1 cellular context compared by ENCODE assay signal in genomic region chr17:75508122-75508719, GRCh38.
A peak's percentile ranks its signal among the peaks of the same experiment; 100 is the strongest.
TF ChIP-seq lines count a peak whose summit lies in the region.

No MANE protein-coding gene starts in this region.

TF ChIP-seq in HEK293, 187 proteins besides CTCF, POLR2A, EP300 and RAD21:
- TF ChIP-seq PATZ1 (tag by site-specific recombination; IDR thresholded peaks at IDR 0.05), result 0 out of 2 replicates have a peak, but pooled peaks have one; percentile 9
- TF ChIP-seq GLIS1 (tag by site-specific recombination; IDR thresholded peaks at IDR 0.05), result 0 out of 2 replicates have a peak, but pooled peaks have one; percentile 0
- TF ChIP-seq ZNF221 (tag by site-specific recombination; IDR thresholded peaks at IDR 0.05; ENCODE audit: borderline replicate concordance), result no peak
- 0 out of 2 replicates have a peak, but pooled peaks have one; percentile 27 for TF ChIP-seq SCRT2 (tag by site-specific recombination; IDR thresholded peaks at IDR 0.05)
TF ChIP-seq in HEK293: peak in this region for 3.
